ENCODE assay signal across 10 cellular contexts in the genomic region with DNA sequence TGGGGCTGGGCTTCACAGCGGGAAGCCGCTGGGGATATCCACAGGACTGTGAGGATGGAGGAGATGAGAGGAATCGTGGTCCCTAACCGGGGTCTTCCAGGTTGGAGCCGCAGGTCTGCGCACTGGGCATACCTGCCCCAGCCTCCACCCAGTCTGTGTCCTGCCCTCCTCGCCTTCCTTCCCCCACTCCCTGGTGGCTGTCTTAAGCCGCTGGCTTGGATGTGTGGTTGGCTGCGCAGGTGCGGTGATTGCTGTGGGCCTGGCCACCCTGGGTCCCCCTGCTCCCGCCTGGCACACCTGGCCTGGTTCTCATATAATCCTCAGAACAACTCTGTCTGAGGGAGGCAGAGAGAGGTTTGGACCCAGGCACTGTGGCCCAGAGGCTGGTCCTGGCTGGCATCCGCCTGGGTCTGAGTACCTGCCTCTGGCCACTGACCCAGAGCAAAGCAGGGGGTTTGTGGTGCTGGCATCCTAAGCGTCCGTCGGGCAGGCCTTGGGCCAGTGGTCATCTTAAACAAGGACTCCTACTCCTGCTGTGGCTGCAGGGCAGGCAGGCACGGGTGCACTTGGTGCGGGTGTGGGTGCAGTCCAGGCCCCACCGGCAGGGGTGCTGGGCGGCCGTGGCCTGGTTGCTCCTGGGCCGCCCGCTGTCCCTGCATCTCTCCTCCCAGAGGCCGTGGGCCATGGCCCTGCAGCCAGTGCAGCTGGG. TPM values are rescaled to one million over a fixed set of nuclear protein-coding genes. Genes with fewer than 3 reads are reported as not detected.
DNase-seq lines count a peak whose midpoint lies in the region; ATAC-seq and TF ChIP-seq lines count a peak whose summit lies in the region.
"Had no signal": no experiment of that assay in that cellular context is flagged by ENCODE, and none has a peak within 500 bp of the region (broad histone marks: within the 10 kb centered on the region; RNA-seq: fewer than 3 reads in every experiment).

No MANE protein-coding gene starts in this region.

- no TSS peak for BruUV-seq in mammary epithelial cell (replicated peaks; lab: Mats Ljungman, UMichigan)

- CTCF ChIA-PET in mammary epithelial cell (lab: Charles Lee; ENCODE audit: low non-redundant PET) = interaction anchor here (0.6 to 1.1 kb wide), 2 partner anchors 18 to 20 kb away, joined by 5 read pairs; no protein-coding TSS in a partner anchor

- peaks cover 13% of the 10 kb centered on the region for H3K4me1 ChIP-seq in HUES64 (ENCODE audit: insufficient read depth, low read length)
- H3K4me1 ChIP-seq in mammary epithelial cell (ENCODE audit: insufficient read depth, low read length) = peaks cover 72% of the 10 kb centered on the region
- peaks cover 0 to 64% (median 31%) of the 10 kb centered on the region in 4 donors for H3K4me1 ChIP-seq in tibial nerve

- H2AFZ ChIP-seq in mammary epithelial cell (ENCODE audit: low read depth, low read length) = no peak overlapping the region

- 74% methylated on average over 23 of the region's 23 CpGs for WGBS in HUES64
- 51% methylated on average over 17 of the region's 23 CpGs for WGBS in mammary epithelial cell (ENCODE audit: low coverage, missing lambda C conversion rate)
- WGBS in tibial nerve, 2 donors = 59 to 65% methylated on average over 15 to 23 of the region's 23 CpGs

- peaks cover 2% of the 10 kb centered on the region for H4K20me1 ChIP-seq in mammary epithelial cell (ENCODE audit: insufficient read depth, low read length)

- H3K27me3 ChIP-seq in HUES64 (ENCODE audit: insufficient read depth, low read length) (no peaks in the 10 kb centered on the region), mammary epithelial cell (ENCODE audit: insufficient read depth, low read length) (no peaks in the 10 kb centered on the region), tibial nerve (no peaks in the 10 kb centered on the region)
- H3K27me3 ChIP-seq: neutrophil had no signal

- dilution Hi-C loops in mammary epithelial cell (cut with HindIII; ENCODE audit: low sequenced_read_pairs) = no loop called here

- H3K4me1 Mint-ChIP-seq in mesothelial cell of epicardium = peaks cover 9% of the 10 kb centered on the region

- H3K4me2 ChIP-seq in mammary epithelial cell (ENCODE audit: insufficient read depth, low read depth, low read length) = peak overlapping the region; percentile 66

- H3K27ac Mint-ChIP-seq in mesothelial cell of epicardium = peak overlapping the region; percentile 91

- DNase-seq in mammary epithelial cell (no peak), mesothelial cell of epicardium (ENCODE audit: low spot score in 2 of 2, unreplicated experiment in 2 of 2) (no peak), tibial nerve (ENCODE audit: low spot score in 2 of 2) (no peak), omental fat pad (ENCODE audit: low spot score) (no peak), NOMO-1 (lab: John Stamatoyannopoulos, UW; ENCODE audit: unreplicated experiment in 2 of 2) (no peak)
- no peak for DNase-seq in central memory CD4-positive, alpha-beta T cell
- DNase-seq: activated CD4-positive, alpha-beta T cell treated with anti-CD3 and anti-CD28 coated beads for 48 hours; effector memory CD4-positive, alpha-beta T cell had no signal

- intact Hi-C loops in mammary epithelial cell (cut with micrococcal nuclease) = loop anchor here (1.0 to 2.0 kb wide), 5 partner anchors 17 to 455 kb away; no protein-coding TSS in a partner anchor

- TF ChIP-seq POLR2A in tibial nerve (IDR thresholded peaks at IDR 0.05) = no peak

- H3K27ac ChIP-seq in HUES64 (ENCODE audit: low read depth, low read length) (peak overlapping the region; percentile 75), mammary epithelial cell (ENCODE audit: insufficient read depth, low read depth, low read length) (peak overlapping the region; percentile 15), tibial nerve (peak overlapping the region; percentile 44 to 86 (median 75))
- H3K27ac ChIP-seq: neutrophil had no signal

- H3K4me3 ChIP-seq in HUES64 (ENCODE audit: low read length) = no peak overlapping the region
- H3K4me3 ChIP-seq in mammary epithelial cell (replicated peaks in 1 of 3; ENCODE audit: insufficient read depth in 1 of 3, low read depth in 2 of 3, low read length in 3 of 3) = no peak overlapping the region
- peak overlapping the region in 1 of 4 donors; percentile 31 for H3K4me3 ChIP-seq in tibial nerve

- ATAC-seq in omental fat pad (ENCODE audit: low FRiP score) = no peak

- TF ChIP-seq EP300 in tibial nerve (IDR thresholded peaks at IDR 0.05) = no peak

- H3K36me3 Mint-ChIP-seq in mesothelial cell of epicardium = peaks cover 4% of the 10 kb centered on the region

- H3K9ac ChIP-seq in HUES64 (ENCODE audit: low read depth, low read length) (peak overlapping the region; percentile 29; the same call in 1 of the 2 replicates), mammary epithelial cell (ENCODE audit: insufficient read depth, low read length) (no peak overlapping the region)

- H3K27me3 Mint-ChIP-seq in mesothelial cell of epicardium (ENCODE audit: low read depth) = no peaks in the 10 kb centered on the region

- peaks cover 8% of the 10 kb centered on the region; the same call in 1 of the 2 replicates for H3K36me3 ChIP-seq in HUES64 (ENCODE audit: insufficient read depth, low read length)
- H3K36me3 ChIP-seq in mammary epithelial cell (ENCODE audit: insufficient read depth, low read length) = peaks cover 3% of the 10 kb centered on the region
- peaks cover 0 to 5% (median 0%) of the 10 kb centered on the region in 3 donors for H3K36me3 ChIP-seq in tibial nerve
- H3K36me3 ChIP-seq: neutrophil had no signal

- no peaks in the 10 kb centered on the region for H3K9me3 Mint-ChIP-seq in mesothelial cell of epicardium

- H3K79me2 ChIP-seq in mammary epithelial cell (ENCODE audit: insufficient read depth, low read length) = peaks cover 57% of the 10 kb centered on the region

- in situ Hi-C loops in mammary epithelial cell (cut with MboI; ENCODE audit: low sequenced_read_pairs in 2 of 2) = loop anchor here in 1 of 2 donors (10.0 kb wide), 2 partner anchors 327 to 453 kb away; no protein-coding TSS in a partner anchor

- H3K9me3 ChIP-seq in HUES64 (ENCODE audit: insufficient read depth, low read depth, low read length) = no peaks in the 10 kb centered on the region
- H3K9me3 ChIP-seq in mammary epithelial cell (replicated peaks; ENCODE audit: insufficient read depth, low read length) = no peaks in the 10 kb centered on the region
- no peaks in the 10 kb centered on the region for H3K9me3 ChIP-seq in tibial nerve
- H3K9me3 ChIP-seq: neutrophil had no signal

- H3K4me3 Mint-ChIP-seq in mesothelial cell of epicardium = peak overlapping the region; percentile 46

- no peak for TF ChIP-seq CTCF in mammary epithelial cell (conservative IDR thresholded peaks at IDR 0.05 in 1 of 2, IDR thresholded peaks at IDR 0.05 in 1 of 2; ENCODE audit: extremely low read depth in 1 of 2, insufficient read depth in 1 of 2, low read depth in 1 of 2, low read length in 2 of 2)
- no peak for TF ChIP-seq CTCF in mesothelial cell of epicardium (IDR thresholded peaks at IDR 0.05; ENCODE audit: unreplicated experiment)
- TF ChIP-seq CTCF in tibial nerve (IDR thresholded peaks at IDR 0.05) = no peak
- no peak for TF ChIP-seq CTCF in omental fat pad (IDR thresholded peaks at IDR 0.05)

RNA-seq across cellular contexts. Expression of gene PLXNA1, which starts 18.7 kb away (rescaled TPM):
- polyA plus RNA-seq in HUES64 (2013, experiment 1 of 2) = 27.3 TPM
- 34.0 TPM for polyA plus RNA-seq in HUES64 (2013, experiment 2 of 2)
- total RNA-seq in mammary epithelial cell = 100 to 1,000 TPM; 104 to 156 TPM
- 82.4 TPM for polyA plus RNA-seq in mammary epithelial cell
- polyA minus RNA-seq in mammary epithelial cell = 125 TPM
- 50.1 to 55.2 TPM (median 54.2 TPM) in 3 replicates for total RNA-seq in mesothelial cell of epicardium
- 10 to 100 TPM; 39.1 to 51.3 (median 39.9) TPM for total RNA-seq in tibial nerve
- 10 to 100 TPM; 21.7 to 56.4 (median 37.3) TPM for total RNA-seq in omental fat pad

Comparison
In these comparisons a context has a peak if more than half of its experiments do, and no peak if none do; other contexts are left out.
1. H3K27ac ChIP-seq: peak in every context shown above with its lines; median percentile 75 in HUES64; 75 in tibial nerve; 15 in mammary epithelial cell.